Comparison of ENCODE assay signal across 1 cellular context in the genomic region with DNA sequence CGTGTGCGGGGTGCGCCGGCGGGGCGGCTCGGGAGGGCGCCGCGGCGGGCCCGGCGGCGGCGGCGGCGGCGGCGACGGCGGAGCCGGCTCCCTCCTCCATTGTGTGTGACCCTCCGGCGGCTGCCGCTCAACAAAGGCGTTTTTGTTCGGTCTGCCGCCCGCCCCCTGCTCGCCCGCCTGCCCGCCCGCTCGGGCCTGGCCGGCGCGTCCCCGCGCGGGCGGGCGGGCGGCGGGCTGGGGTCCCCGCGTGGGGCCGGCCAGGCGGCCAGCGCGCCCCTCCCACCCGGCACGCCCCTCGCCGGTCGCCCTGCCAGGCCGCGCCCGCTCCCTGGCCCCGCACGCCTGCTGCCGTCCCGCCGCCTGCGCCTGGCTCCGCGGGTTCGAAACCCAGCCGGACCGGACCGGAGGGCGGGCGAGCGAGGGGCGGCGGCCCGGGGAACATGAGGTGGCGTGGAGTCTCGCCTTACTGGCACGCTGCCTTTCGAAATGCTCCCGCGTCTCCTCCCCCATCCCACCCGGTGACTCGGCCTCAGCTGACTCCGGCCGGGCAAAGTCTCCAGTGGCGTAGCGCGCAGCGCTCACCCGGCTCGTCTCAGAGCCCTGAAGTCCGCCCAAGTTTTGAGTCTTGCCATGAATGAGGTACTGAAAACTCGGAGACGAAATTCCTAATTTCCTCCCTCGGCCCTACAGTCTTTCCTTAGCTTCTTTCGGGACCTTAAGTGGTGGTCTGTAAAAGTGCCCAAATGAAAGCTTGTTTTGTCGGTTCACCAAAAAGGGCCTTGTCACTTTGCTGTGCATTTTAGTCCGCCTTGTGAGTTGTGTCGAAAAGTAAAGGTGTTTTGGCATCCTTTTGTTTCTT.
TF ChIP-seq lines count a peak whose summit lies in the region.

No MANE protein-coding gene starts in this region.

TF ChIP-seq in K562, 482 proteins besides CTCF, POLR2A, EP300 and RAD21 (continued from another document and continues in another):
- peak; percentile 62; the same call in 1 of the 2 replicates for TF ChIP-seq CTBP1 (IDR thresholded peaks at IDR 0.05; ENCODE audit: borderline replicate concordance)
- peak; percentile 69 for TF ChIP-seq PML (IDR thresholded peaks at IDR 0.05; ENCODE audit: low read length)
- no peak for TF ChIP-seq KDM5B (IDR thresholded peaks at IDR 0.05; ENCODE audit: insufficient replicate concordance, low read depth, low read length)
- no peak for TF ChIP-seq ZNF121 (CRISPR knock-in tag; conservative IDR thresholded peaks at IDR 0.05)
- TF ChIP-seq SNIP1 (IDR thresholded peaks at IDR 0.05; ENCODE audit: low read depth) = no peak
- TF ChIP-seq RB1 (IDR thresholded peaks at IDR 0.05; ENCODE audit: low read depth) = peak; percentile 75
- TF ChIP-seq TEAD1 (CRISPR knock-in tag; IDR thresholded peaks at IDR 0.05) = peak in 1 of 2 experiments; percentile 59; a peak in 1 of 4 replicates
- peak; percentile 40 for TF ChIP-seq TBP (optimal IDR thresholded peaks at IDR 0.05; ENCODE audit: low read depth, low read length)
- TF ChIP-seq, protein P1, sequence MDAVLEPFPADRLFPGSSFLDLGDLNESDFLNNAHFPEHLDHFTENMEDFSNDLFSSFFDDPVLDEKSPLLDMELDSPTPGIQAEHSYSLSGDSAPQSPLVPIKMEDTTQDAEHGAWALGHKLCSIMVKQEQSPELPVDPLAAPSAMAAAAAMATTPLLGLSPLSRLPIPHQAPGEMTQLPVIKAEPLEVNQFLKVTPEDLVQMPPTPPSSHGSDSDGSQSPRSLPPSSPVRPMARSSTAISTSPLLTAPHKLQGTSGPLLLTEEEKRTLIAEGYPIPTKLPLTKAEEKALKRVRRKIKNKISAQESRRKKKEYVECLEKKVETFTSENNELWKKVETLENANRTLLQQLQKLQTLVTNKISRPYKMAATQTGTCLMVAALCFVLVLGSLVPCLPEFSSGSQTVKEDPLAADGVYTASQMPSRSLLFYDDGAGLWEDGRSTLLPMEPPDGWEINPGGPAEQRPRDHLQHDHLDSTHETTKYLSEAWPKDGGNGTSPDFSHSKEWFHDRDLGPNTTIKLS (IDR thresholded peaks at IDR 0.05; ENCODE audit: borderline replicate concordance, low read depth) = peak; percentile 19; the same call in 1 of the 2 replicates
- TF ChIP-seq, protein P2, sequence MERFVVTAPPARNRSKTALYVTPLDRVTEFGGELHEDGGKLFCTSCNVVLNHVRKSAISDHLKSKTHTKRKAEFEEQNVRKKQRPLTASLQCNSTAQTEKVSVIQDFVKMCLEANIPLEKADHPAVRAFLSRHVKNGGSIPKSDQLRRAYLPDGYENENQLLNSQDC (CRISPR knock-in tag; IDR thresholded peaks at IDR 0.05) = 0 out of 2 replicates have a peak, but pooled peaks have one; percentile 11
- no peak for TF ChIP-seq TEAD4 (IDR thresholded peaks at IDR 0.05; ENCODE audit: low read length)
- no peak for TF ChIP-seq TEAD4 (CRISPR knock-in tag; IDR thresholded peaks at IDR 0.05; ENCODE audit: borderline replicate concordance)
- TF ChIP-seq DNMT1 (IDR thresholded peaks at IDR 0.05) = 0 out of 2 replicates have a peak, but pooled peaks have one; percentile 42
- TF ChIP-seq RBM17 (IDR thresholded peaks at IDR 0.05; ENCODE audit: borderline replicate concordance, low read depth, low read length) = no peak
- TF ChIP-seq CXXC5 (CRISPR knock-in tag; IDR thresholded peaks at IDR 0.05) = peak; percentile 54
- peak; percentile 81 for TF ChIP-seq SAP30 (IDR thresholded peaks at IDR 0.05; ENCODE audit: borderline replicate concordance, insufficient read depth, low read depth, low read length, poor library complexity, severe bottlenecking)
- no peak for TF ChIP-seq POLR3A (IDR thresholded peaks at IDR 0.05; ENCODE audit: borderline replicate concordance, extremely low read depth, insufficient read depth, insufficient read length)
- TF ChIP-seq, protein P3, sequence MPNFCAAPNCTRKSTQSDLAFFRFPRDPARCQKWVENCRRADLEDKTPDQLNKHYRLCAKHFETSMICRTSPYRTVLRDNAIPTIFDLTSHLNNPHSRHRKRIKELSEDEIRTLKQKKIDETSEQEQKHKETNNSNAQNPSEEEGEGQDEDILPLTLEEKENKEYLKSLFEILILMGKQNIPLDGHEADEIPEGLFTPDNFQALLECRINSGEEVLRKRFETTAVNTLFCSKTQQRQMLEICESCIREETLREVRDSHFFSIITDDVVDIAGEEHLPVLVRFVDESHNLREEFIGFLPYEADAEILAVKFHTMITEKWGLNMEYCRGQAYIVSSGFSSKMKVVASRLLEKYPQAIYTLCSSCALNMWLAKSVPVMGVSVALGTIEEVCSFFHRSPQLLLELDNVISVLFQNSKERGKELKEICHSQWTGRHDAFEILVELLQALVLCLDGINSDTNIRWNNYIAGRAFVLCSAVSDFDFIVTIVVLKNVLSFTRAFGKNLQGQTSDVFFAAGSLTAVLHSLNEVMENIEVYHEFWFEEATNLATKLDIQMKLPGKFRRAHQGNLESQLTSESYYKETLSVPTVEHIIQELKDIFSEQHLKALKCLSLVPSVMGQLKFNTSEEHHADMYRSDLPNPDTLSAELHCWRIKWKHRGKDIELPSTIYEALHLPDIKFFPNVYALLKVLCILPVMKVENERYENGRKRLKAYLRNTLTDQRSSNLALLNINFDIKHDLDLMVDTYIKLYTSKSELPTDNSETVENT (CRISPR knock-in tag; IDR thresholded peaks at IDR 0.05) = peak; percentile 72; the same call in 1 of the 2 replicates
- peak; percentile 64 for TF ChIP-seq SMAD1 (IDR thresholded peaks at IDR 0.05; ENCODE audit: low read depth, low read length, partially characterized antibody)
- TF ChIP-seq SMARCE1 (IDR thresholded peaks at IDR 0.05) = 0 out of 2 replicates have a peak, but pooled peaks have one; percentile 20
- TF ChIP-seq, protein P4, sequence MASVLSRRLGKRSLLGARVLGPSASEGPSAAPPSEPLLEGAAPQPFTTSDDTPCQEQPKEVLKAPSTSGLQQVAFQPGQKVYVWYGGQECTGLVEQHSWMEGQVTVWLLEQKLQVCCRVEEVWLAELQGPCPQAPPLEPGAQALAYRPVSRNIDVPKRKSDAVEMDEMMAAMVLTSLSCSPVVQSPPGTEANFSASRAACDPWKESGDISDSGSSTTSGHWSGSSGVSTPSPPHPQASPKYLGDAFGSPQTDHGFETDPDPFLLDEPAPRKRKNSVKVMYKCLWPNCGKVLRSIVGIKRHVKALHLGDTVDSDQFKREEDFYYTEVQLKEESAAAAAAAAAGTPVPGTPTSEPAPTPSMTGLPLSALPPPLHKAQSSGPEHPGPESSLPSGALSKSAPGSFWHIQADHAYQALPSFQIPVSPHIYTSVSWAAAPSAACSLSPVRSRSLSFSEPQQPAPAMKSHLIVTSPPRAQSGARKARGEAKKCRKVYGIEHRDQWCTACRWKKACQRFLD (CRISPR knock-in tag; IDR thresholded peaks at IDR 0.05) = peak; percentile 88; the same call in 1 of the 2 replicates
- peak; percentile 86 for TF ChIP-seq MYC (IDR thresholded peaks at IDR 0.05; ENCODE audit: low read depth, low read length)
- TF ChIP-seq MYC (CRISPR knock-in tag; IDR thresholded peaks at IDR 0.05; ENCODE audit: borderline replicate concordance, low read depth) = 0 out of 2 replicates have a peak, but pooled peaks have one; percentile 35
- TF ChIP-seq, protein P5, sequence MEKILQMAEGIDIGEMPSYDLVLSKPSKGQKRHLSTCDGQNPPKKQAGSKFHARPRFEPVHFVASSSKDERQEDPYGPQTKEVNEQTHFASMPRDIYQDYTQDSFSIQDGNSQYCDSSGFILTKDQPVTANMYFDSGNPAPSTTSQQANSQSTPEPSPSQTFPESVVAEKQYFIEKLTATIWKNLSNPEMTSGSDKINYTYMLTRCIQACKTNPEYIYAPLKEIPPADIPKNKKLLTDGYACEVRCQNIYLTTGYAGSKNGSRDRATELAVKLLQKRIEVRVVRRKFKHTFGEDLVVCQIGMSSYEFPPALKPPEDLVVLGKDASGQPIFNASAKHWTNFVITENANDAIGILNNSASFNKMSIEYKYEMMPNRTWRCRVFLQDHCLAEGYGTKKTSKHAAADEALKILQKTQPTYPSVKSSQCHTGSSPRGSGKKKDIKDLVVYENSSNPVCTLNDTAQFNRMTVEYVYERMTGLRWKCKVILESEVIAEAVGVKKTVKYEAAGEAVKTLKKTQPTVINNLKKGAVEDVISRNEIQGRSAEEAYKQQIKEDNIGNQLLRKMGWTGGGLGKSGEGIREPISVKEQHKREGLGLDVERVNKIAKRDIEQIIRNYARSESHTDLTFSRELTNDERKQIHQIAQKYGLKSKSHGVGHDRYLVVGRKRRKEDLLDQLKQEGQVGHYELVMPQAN (IDR thresholded peaks at IDR 0.05; ENCODE audit: borderline replicate concordance) = peak; percentile 79
- TF ChIP-seq ETV5 (CRISPR knock-in tag; IDR thresholded peaks at IDR 0.05; ENCODE audit: low read depth) = 0 out of 2 replicates have a peak, but pooled peaks have one; percentile 58
- TF ChIP-seq, protein P6, sequence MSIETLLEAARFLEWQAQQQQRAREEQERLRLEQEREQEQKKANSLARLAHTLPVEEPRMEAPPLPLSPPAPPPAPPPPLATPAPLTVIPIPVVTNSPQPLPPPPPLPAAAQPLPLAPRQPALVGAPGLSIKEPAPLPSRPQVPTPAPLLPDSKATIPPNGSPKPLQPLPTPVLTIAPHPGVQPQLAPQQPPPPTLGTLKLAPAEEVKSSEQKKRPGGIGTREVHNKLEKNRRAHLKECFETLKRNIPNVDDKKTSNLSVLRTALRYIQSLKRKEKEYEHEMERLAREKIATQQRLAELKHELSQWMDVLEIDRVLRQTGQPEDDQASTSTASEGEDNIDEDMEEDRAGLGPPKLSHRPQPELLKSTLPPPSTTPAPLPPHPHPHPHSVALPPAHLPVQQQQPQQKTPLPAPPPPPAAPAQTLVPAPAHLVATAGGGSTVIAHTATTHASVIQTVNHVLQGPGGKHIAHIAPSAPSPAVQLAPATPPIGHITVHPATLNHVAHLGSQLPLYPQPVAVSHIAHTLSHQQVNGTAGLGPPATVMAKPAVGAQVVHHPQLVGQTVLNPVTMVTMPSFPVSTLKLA (conservative IDR thresholded peaks at IDR 0.05) = peak; percentile 50 to 83
- peak; percentile 62; the same call in 1 of the 2 replicates for TF ChIP-seq ZFX (CRISPR knock-in tag; IDR thresholded peaks at IDR 0.05)
- peak; percentile 81 for TF ChIP-seq TAF9B (IDR thresholded peaks at IDR 0.05; ENCODE audit: partially characterized antibody)
- peak; percentile 53 for TF ChIP-seq CREM (IDR thresholded peaks at IDR 0.05; ENCODE audit: low read depth)
- TF ChIP-seq POLR2G (IDR thresholded peaks at IDR 0.05; ENCODE audit: low read depth, low read length) = peak; percentile 55
- TF ChIP-seq PHF8 (IDR thresholded peaks at IDR 0.05; ENCODE audit: borderline replicate concordance, low read length) = peak; percentile 25; the same call in 1 of the 2 replicates
- TF ChIP-seq BRD4 (IDR thresholded peaks at IDR 0.05) = peak; percentile 43; the same call in 1 of the 2 replicates
- TF ChIP-seq CEBPG (CRISPR knock-in tag; IDR thresholded peaks at IDR 0.05) = no peak; the same call in 1 of the 2 replicates
- TF ChIP-seq CEBPG (tag; conservative IDR thresholded peaks at IDR 0.05 in 1 of 2, IDR thresholded peaks at IDR 0.05 in 1 of 2) = no peak
- no peak for TF ChIP-seq CHCHD3 (CRISPR knock-in tag; IDR thresholded peaks at IDR 0.05)
- TF ChIP-seq RCOR1 (IDR thresholded peaks at IDR 0.05; ENCODE audit: borderline replicate concordance in 1 of 2, low read depth in 2 of 2, low read length in 2 of 2) = peak in 1 of 2 experiments; percentile 61; a peak in 1 of 4 replicates
- peak; percentile 48 to 59 for TF ChIP-seq NRF1 (conservative IDR thresholded peaks at IDR 0.05 in 1 of 2, IDR thresholded peaks at IDR 0.05 in 1 of 2)
- peak; percentile 38; the same call in 1 of the 2 replicates for TF ChIP-seq HCFC1 (IDR thresholded peaks at IDR 0.05; ENCODE audit: low read depth, low read length)
- TF ChIP-seq, protein P7, sequence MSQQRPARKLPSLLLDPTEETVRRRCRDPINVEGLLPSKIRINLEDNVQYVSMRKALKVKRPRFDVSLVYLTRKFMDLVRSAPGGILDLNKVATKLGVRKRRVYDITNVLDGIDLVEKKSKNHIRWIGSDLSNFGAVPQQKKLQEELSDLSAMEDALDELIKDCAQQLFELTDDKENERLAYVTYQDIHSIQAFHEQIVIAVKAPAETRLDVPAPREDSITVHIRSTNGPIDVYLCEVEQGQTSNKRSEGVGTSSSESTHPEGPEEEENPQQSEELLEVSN (IDR thresholded peaks at IDR 0.05; ENCODE audit: borderline replicate concordance in 1 of 2, extremely low read depth in 1 of 2, insufficient read depth in 1 of 2, insufficient read length in 1 of 2, low read depth in 1 of 2, low read length in 1 of 2, poor library complexity in 1 of 2, severe bottlenecking in 1 of 2) = peak; percentile 53 to 65
- no peak for TF ChIP-seq MAFF (IDR thresholded peaks at IDR 0.05; ENCODE audit: low read length)
- TF ChIP-seq RBM22 (IDR thresholded peaks at IDR 0.05; ENCODE audit: low read depth, low read length, poor library complexity, severe bottlenecking) = no peak
- TF ChIP-seq SUPT5H (IDR thresholded peaks at IDR 0.05) = peak; percentile 58
- peak; percentile 81 for TF ChIP-seq BRD9 (IDR thresholded peaks at IDR 0.05; ENCODE audit: low read depth, partially characterized antibody)
- TF ChIP-seq TBL1XR1 (IDR thresholded peaks at IDR 0.05; ENCODE audit: low read length in 2 of 2) = peak in 1 of 2 experiments; percentile 9; a peak in 1 of 4 replicates
- peak; percentile 57; the same call in 1 of the 2 replicates for TF ChIP-seq POLR2H (tag; IDR thresholded peaks at IDR 0.05; ENCODE audit: low read depth)
- TF ChIP-seq, protein P8, sequence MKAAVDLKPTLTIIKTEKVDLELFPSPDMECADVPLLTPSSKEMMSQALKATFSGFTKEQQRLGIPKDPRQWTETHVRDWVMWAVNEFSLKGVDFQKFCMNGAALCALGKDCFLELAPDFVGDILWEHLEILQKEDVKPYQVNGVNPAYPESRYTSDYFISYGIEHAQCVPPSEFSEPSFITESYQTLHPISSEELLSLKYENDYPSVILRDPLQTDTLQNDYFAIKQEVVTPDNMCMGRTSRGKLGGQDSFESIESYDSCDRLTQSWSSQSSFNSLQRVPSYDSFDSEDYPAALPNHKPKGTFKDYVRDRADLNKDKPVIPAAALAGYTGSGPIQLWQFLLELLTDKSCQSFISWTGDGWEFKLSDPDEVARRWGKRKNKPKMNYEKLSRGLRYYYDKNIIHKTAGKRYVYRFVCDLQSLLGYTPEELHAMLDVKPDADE (conservative IDR thresholded peaks at IDR 0.05; ENCODE audit: control insufficient read depth, low read depth, low read length) = peak; percentile 56
- 0 out of 2 replicates have a peak, but pooled peaks have one; percentile 23 for TF ChIP-seq PHF21A (IDR thresholded peaks at IDR 0.05; ENCODE audit: borderline replicate concordance, low read depth)
- TF ChIP-seq, protein P9, sequence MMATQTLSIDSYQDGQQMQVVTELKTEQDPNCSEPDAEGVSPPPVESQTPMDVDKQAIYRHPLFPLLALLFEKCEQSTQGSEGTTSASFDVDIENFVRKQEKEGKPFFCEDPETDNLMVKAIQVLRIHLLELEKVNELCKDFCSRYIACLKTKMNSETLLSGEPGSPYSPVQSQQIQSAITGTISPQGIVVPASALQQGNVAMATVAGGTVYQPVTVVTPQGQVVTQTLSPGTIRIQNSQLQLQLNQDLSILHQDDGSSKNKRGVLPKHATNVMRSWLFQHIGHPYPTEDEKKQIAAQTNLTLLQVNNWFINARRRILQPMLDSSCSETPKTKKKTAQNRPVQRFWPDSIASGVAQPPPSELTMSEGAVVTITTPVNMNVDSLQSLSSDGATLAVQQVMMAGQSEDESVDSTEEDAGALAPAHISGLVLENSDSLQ (IDR thresholded peaks at IDR 0.05) = no peak
- TF ChIP-seq FOXP1 (CRISPR knock-in tag; IDR thresholded peaks at IDR 0.05) = peak; percentile 56; the same call in 1 of the 2 replicates
- peak; percentile 57; the same call in 1 of the 2 replicates for TF ChIP-seq ADNP (tag; IDR thresholded peaks at IDR 0.05)
- peak; percentile 70; the same call in 1 of the 2 replicates for TF ChIP-seq LCOR (CRISPR knock-in tag; IDR thresholded peaks at IDR 0.05)
- 0 out of 2 replicates have a peak, but pooled peaks have one; percentile 32 for TF ChIP-seq HDAC8 (tag; IDR thresholded peaks at IDR 0.05)
